18 cellular contexts compared by ENCODE assay signal in the genomic region with DNA sequence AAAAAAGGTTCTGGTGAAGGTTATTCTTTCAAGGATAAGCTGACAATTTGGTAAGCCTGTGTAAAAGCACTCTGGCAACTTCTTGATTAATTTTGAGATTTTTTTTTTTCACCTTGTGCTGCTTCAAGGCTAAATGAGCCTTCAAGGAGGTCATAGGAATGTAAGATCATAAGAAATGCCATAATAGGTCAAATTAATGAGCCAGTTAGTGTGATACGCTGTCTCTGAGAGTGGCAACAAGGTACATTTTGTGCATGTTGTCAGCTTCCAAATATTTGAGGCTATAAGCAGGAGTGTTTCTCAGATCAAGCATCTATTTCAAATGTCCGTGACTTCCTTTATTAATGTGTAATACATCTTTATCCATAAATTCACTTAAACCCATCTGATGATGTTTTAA.
DNase-seq lines count a peak whose midpoint lies in the region; ATAC-seq and TF ChIP-seq lines count a peak whose summit lies in the region.
"Had no signal": no experiment of that assay in that cellular context is flagged by ENCODE, and none has a peak within 500 bp of the region (broad histone marks: within the 10 kb centered on the region; RNA-seq: fewer than 3 reads in every experiment).

No MANE protein-coding gene starts in this region.

- peak overlapping the region; percentile 40 for H3K27ac Mint-ChIP-seq in neural crest cell (ENCODE audit: unreplicated experiment)
- H3K27ac Mint-ChIP-seq: CD4-positive, alpha-beta T cell; HFFc6 had no signal

- no peak overlapping the region for H3K4me3 Mint-ChIP-seq in neural crest cell
- H3K4me3 Mint-ChIP-seq: CD14-positive monocyte; CD4-positive, alpha-beta T cell; CD8-positive, alpha-beta memory T cell; HFFc6 had no signal

- TF ChIP-seq EP300 in Ishikawa (IDR thresholded peaks at IDR 0.05; ENCODE audit: borderline replicate concordance): peak; percentile 83

- peaks cover 16% of the 10 kb centered on the region for H3K9me3 Mint-ChIP-seq in neural crest cell
- H3K9me3 Mint-ChIP-seq: HFFc6 had no signal

- no peak for TF ChIP-seq CTCF in neural crest cell (conservative IDR thresholded peaks at IDR 0.05)

- ATAC-seq in HG03097 (IDR thresholded peaks at IDR 0.05; ENCODE audit: low FRiP score, unreplicated experiment): no peak

- peaks cover 63% of the 10 kb centered on the region for H3K4me1 Mint-ChIP-seq in neural crest cell
- H3K4me1 Mint-ChIP-seq: CD8-positive, alpha-beta memory T cell had no signal

- TF ChIP-seq RAD21 in Ishikawa (IDR thresholded peaks at IDR 0.05; ENCODE audit: low read depth): no peak

- H3K36me3 Mint-ChIP-seq in neural crest cell (ENCODE audit: low read depth): peaks cover 9% of the 10 kb centered on the region
- H3K36me3 Mint-ChIP-seq: CD14-positive monocyte; CD8-positive, alpha-beta memory T cell had no signal

- DNase-seq in left kidney (ENCODE audit: low read depth, low spot score) (peak; percentile 14), neural crest cell (ENCODE audit: low read depth, low spot score) (no peak), retina (peak; percentile 31), DMS79 (lab: John Stamatoyannopoulos, UW) (no peak), NCI-H1105 (lab: John Stamatoyannopoulos, UW) (no peak)
- no peak for DNase-seq in central memory CD4-positive, alpha-beta T cell
- DNase-seq: AML-193; BE2C; CD4-positive, alpha-beta T cell; CD8-positive, alpha-beta memory T cell; DMS 273 treated with DMSO at 0.1 percent for 48 hours; DMS53; DND-41; GOT3; HFFc6 had no signal

- H3K27me3 Mint-ChIP-seq in neural crest cell (ENCODE audit: low read depth): peaks cover 4% of the 10 kb centered on the region
- H3K27me3 Mint-ChIP-seq: CD4-positive, alpha-beta T cell; CD8-positive, alpha-beta memory T cell had no signal

TF ChIP-seq in Ishikawa, 13 proteins besides CTCF, POLR2A, EP300 and RAD21:
- TF ChIP-seq TAF1 (IDR thresholded peaks at IDR 0.05; ENCODE audit: low read depth) (no peak), CREB1 (IDR thresholded peaks at IDR 0.05; ENCODE audit: low read depth) (no peak), ZBTB7A (IDR thresholded peaks at IDR 0.05; ENCODE audit: low read depth) (no peak), TCF12 (IDR thresholded peaks at IDR 0.05; ENCODE audit: low read depth) (peak; percentile 58; the same call in 1 of the 2 replicates), TEAD4 (IDR thresholded peaks at IDR 0.05) (peak; percentile 75; the same call in 1 of the 2 replicates), EGR1 (IDR thresholded peaks at IDR 0.05) (no peak), YY1 (IDR thresholded peaks at IDR 0.05; ENCODE audit: low read depth) (no peak), CEBPB (IDR thresholded peaks at IDR 0.05) (no peak), USF1 (IDR thresholded peaks at IDR 0.05) (no peak), NFIC (IDR thresholded peaks at IDR 0.05) (no peak), FOXM1 (IDR thresholded peaks at IDR 0.05; ENCODE audit: borderline replicate concordance, low read depth) (peak; percentile 68; the same call in 1 of the 2 replicates)
- TF ChIP-seq, protein P1, sequence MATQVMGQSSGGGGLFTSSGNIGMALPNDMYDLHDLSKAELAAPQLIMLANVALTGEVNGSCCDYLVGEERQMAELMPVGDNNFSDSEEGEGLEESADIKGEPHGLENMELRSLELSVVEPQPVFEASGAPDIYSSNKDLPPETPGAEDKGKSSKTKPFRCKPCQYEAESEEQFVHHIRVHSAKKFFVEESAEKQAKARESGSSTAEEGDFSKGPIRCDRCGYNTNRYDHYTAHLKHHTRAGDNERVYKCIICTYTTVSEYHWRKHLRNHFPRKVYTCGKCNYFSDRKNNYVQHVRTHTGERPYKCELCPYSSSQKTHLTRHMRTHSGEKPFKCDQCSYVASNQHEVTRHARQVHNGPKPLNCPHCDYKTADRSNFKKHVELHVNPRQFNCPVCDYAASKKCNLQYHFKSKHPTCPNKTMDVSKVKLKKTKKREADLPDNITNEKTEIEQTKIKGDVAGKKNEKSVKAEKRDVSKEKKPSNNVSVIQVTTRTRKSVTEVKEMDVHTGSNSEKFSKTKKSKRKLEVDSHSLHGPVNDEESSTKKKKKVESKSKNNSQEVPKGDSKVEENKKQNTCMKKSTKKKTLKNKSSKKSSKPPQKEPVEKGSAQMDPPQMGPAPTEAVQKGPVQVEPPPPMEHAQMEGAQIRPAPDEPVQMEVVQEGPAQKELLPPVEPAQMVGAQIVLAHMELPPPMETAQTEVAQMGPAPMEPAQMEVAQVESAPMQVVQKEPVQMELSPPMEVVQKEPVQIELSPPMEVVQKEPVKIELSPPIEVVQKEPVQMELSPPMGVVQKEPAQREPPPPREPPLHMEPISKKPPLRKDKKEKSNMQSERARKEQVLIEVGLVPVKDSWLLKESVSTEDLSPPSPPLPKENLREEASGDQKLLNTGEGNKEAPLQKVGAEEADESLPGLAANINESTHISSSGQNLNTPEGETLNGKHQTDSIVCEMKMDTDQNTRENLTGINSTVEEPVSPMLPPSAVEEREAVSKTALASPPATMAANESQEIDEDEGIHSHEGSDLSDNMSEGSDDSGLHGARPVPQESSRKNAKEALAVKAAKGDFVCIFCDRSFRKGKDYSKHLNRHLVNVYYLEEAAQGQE (IDR thresholded peaks at IDR 0.05; ENCODE audit: low read depth): no peak
- TF ChIP-seq, protein P2, sequence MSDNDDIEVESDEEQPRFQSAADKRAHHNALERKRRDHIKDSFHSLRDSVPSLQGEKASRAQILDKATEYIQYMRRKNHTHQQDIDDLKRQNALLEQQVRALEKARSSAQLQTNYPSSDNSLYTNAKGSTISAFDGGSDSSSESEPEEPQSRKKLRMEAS (IDR thresholded peaks at IDR 0.05): no peak

Comparison
In these comparisons a context has a peak if more than half of its experiments do, and no peak if none do; other contexts are left out.
1. DNase-seq: peak in left kidney (single experiment) and retina (single experiment); none in neural crest cell (single experiment), central memory CD4-positive, alpha-beta T cell (single experiment), DMS79 (single experiment) and NCI-H1105 (single experiment).